ENCODE assay signal across 9 cellular contexts in genomic region chr6:161038229-161039003, GRCh38. TPM values are rescaled to one million over a fixed set of nuclear protein-coding genes. Genes with fewer than 3 reads are reported as not detected.
DNase-seq lines count a peak whose midpoint lies in the region; ATAC-seq and TF ChIP-seq lines count a peak whose summit lies in the region.
"Had no signal": no experiment of that assay in that cellular context is flagged by ENCODE, and none has a peak within 500 bp of the region (broad histone marks: within the 10 kb centered on the region; RNA-seq: fewer than 3 reads in every experiment).

No MANE protein-coding gene starts in this region.

- H3K27me3 ChIP-seq in SK-N-SH (ENCODE audit: insufficient read depth), result no peaks in the 10 kb centered on the region
- H3K27me3 ChIP-seq: neutrophil had no signal

- DNase-seq in SK-N-SH (no peak), left ventricle myocardium superior (peak; percentile 49), OCI-M1 (lab: John Stamatoyannopoulos, UW) (no peak), NAMALWA (ENCODE audit: low spot score) (no peak)
- no peak for DNase-seq in activated CD4-positive, alpha-beta T cell treated with anti-CD3 and anti-CD28 coated beads, Interleukin-2, amount 50 U/mL, for 4 hours
- no peak for DNase-seq in activated CD8-positive, alpha-beta memory T cell treated with anti-CD3 and anti-CD28 coated beads for 24 hours

- peaks cover 29% of the 10 kb centered on the region for H3F3A ChIP-seq in SK-N-SH (replicated peaks; ENCODE audit: insufficient read depth)

- H2AFZ ChIP-seq in SK-N-SH (ENCODE audit: low read depth), result no peak overlapping the region

- ATAC-seq in GM18873 (IDR thresholded peaks at IDR 0.05; ENCODE audit: low FRiP score, unreplicated experiment) (peak; percentile 91), HG02840 (IDR thresholded peaks at IDR 0.05; ENCODE audit: low FRiP score, unreplicated experiment) (peak; percentile 86), left ventricle myocardium superior (peak; percentile 92)

- H3K9me2 ChIP-seq in SK-N-SH, result no peaks in the 10 kb centered on the region

- WGBS in SK-N-SH (ENCODE audit: low lambda C conversion rate), result 25% methylated on average over 3 of the region's 3 CpGs

- H3K4me3 ChIP-seq in SK-N-SH (ENCODE audit: low read depth in 2 of 2, low read length in 1 of 2), result no peak overlapping the region

- TF ChIP-seq RAD21 in SK-N-SH (IDR thresholded peaks at IDR 0.05; ENCODE audit: low read length), result no peak

- POLR2A ChIA-PET in SK-N-SH (lab: Yijun Ruan, JAX), result no interaction called here

- intact Hi-C loops in left ventricle myocardium superior (cut with micrococcal nuclease), result no loop called here

- CTCF ChIA-PET in SK-N-SH (lab: Yijun Ruan, JAX), result interaction anchor here (1.3 to 1.5 kb wide), 2 partner anchors 9 to 63 kb away, joined by 3 to 4 read pairs; no protein-coding TSS in a partner anchor

- H3K4me1 ChIP-seq in SK-N-SH (ENCODE audit: control insufficient read depth in 1 of 2, insufficient read depth in 2 of 2, low read depth in 1 of 2, low read length in 1 of 2), result peaks cover 9 to 14% of the 10 kb centered on the region in 2 experiments

- peaks cover 15% of the 10 kb centered on the region for H3K79me2 ChIP-seq in SK-N-SH (ENCODE audit: insufficient read depth)

- peak; percentile 56 for TF ChIP-seq CTCF in SK-N-SH (IDR thresholded peaks at IDR 0.05)

- H4K20me1 ChIP-seq in SK-N-SH (ENCODE audit: insufficient read depth), result 0 out of 2 replicates have a peak, but pooled peaks cover 6% of the 10 kb centered on the region

- H3K9ac ChIP-seq in SK-N-SH, result peak overlapping the region; percentile 48; the same call in 1 of the 2 replicates

- TF ChIP-seq EP300 in SK-N-SH (IDR thresholded peaks at IDR 0.05; ENCODE audit: borderline replicate concordance in 1 of 2, low read depth in 1 of 2, low read length in 1 of 2), result peak; percentile 21 to 85; a peak in 3 of 4 replicates

- peak overlapping the region; percentile 59; the same call in 1 of the 2 replicates for H3K4me2 ChIP-seq in SK-N-SH

- no peaks in the 10 kb centered on the region for H3K9me3 ChIP-seq in SK-N-SH
- H3K9me3 ChIP-seq: neutrophil had no signal

- peaks cover 9 to 23% of the 10 kb centered on the region in 2 experiments for H3K36me3 ChIP-seq in SK-N-SH (replicated peaks in 1 of 2; ENCODE audit: control insufficient read depth in 1 of 2, insufficient read depth in 2 of 2, low read length in 1 of 2)

- H3K27ac ChIP-seq in SK-N-SH (ENCODE audit: low read depth in 2 of 2, low read length in 1 of 2), result peak overlapping the region; percentile 50 to 98
- H3K27ac ChIP-seq: neutrophil had no signal

TF ChIP-seq in SK-N-SH, 30 proteins besides CTCF, POLR2A, EP300 and RAD21:
- TF ChIP-seq PBX3 (IDR thresholded peaks at IDR 0.05) (peak; percentile 88), ZBTB33 (IDR thresholded peaks at IDR 0.05; ENCODE audit: borderline replicate concordance, low read depth) (peak; percentile 74), JUND (IDR thresholded peaks at IDR 0.05) (peak; percentile 92; the same call in 1 of the 2 replicates), IRF3 (IDR thresholded peaks at IDR 0.05; ENCODE audit: low read depth, low read length) (no peak), FOSL2 (IDR thresholded peaks at IDR 0.05; ENCODE audit: borderline replicate concordance, low read depth) (peak; percentile 88), NFIC (IDR thresholded peaks at IDR 0.05; ENCODE audit: borderline replicate concordance) (peak; percentile 80), YY1 (IDR thresholded peaks at IDR 0.05; ENCODE audit: low read depth) (no peak), RCOR1 (IDR thresholded peaks at IDR 0.05; ENCODE audit: low read length) (no peak), MEF2A (IDR thresholded peaks at IDR 0.05; ENCODE audit: borderline replicate concordance, low read depth) (peak; percentile 95), POLR2AphosphoS5 (IDR thresholded peaks at IDR 0.05; ENCODE audit: low read depth, low read length) (peak; percentile 69; the same call in 1 of the 2 replicates), SIN3A (IDR thresholded peaks at IDR 0.05; ENCODE audit: borderline replicate concordance, low read depth, low read length) (0 out of 2 replicates have a peak, but pooled peaks have one; percentile 16), RXRA (IDR thresholded peaks at IDR 0.05; ENCODE audit: borderline replicate concordance, low read depth) (peak; percentile 91), TCF12 (IDR thresholded peaks at IDR 0.05) (peak; percentile 93), MAX (IDR thresholded peaks at IDR 0.05; ENCODE audit: low read depth) (peak; percentile 59), TEAD4 (IDR thresholded peaks at IDR 0.05; ENCODE audit: borderline replicate concordance, insufficient read depth) (peak; percentile 93), MXI1 (IDR thresholded peaks at IDR 0.05; ENCODE audit: low read depth, low read length) (no peak)

RNA-seq across cellular contexts. Expression of gene MAP3K4, which starts 46.8 kb away (rescaled TPM):
- polyA plus RNA-seq in SK-N-SH (2012; rRNA removed), result 6.8 and 7.1 TPM in 2 replicates
- 6.1 and 7.1 TPM in 2 replicates for polyA plus RNA-seq in SK-N-SH (2012; cell fraction: cytosol; rRNA removed)
- 21.1 and 27.5 TPM in 2 replicates for polyA plus RNA-seq in SK-N-SH (2012; cell fraction: nucleus; rRNA removed)
- total RNA-seq in left ventricle myocardium superior, result 43.6 TPM
